In the genomic region with DNA sequence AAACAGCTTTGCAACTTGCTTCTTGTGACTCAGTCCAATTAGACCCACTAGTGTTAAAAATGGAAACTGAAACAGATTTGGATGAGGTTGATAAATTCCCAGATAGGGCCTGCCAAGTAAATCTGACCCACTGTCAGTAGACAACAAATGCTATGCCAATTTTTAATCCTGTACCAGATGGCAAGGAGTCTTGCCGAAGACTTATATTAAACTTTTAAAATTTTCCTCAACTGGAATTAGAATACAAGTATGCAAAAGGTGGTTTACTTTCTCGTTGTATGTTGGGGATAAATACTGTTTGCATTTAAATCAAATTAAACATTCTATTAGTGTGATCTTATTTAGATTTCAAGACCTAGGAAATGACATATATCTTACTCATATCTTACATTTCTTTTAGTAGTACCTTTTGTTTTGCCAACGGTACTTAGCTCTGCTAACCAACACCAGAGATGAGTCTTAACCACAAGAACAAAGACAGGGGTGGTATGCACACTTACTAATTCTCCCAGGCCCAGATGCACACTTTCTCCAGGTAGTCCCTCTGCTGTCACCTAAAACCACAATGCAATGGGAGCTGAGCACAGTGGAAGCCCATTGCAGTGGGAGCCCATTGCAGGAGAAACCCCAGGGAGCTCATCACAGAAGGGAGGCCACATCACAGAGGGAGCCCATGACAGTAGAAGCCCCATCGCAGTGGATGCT, we compare ENCODE assay signal across 8 cellular contexts.
DNase-seq lines count a peak whose midpoint lies in the region; ATAC-seq, FAIRE-seq and TF ChIP-seq lines count a peak whose summit lies in the region.

No MANE protein-coding gene starts in this region.

- SMC1A ChIA-PET in GM12878 (lab: Charles Lee; ENCODE audit: uncharacterized antibody, unreplicated experiment) = interaction anchor here (0.6 to 16.2 kb wide), 23 partner anchors 8 to 137 kb away, joined by 3 to 505 read pairs (median 6); a partner anchor contains a TSS

- H3K27ac ChIP-seq in GM12878 (ENCODE audit: control insufficient read depth, insufficient read depth) (peak overlapping the region; percentile 63), gastrocnemius medialis (peak overlapping the region; percentile 2 to 42 (median 19)), uterus (no peak overlapping the region)

- no peaks in the 10 kb centered on the region for H4K20me1 ChIP-seq in GM12878 (ENCODE audit: control insufficient read depth, insufficient read depth)

- in situ Hi-C loops in GM12878 (cut with MboI) = loop anchor here (25.0 kb wide), 1 partner anchor 1268 kb away; no protein-coding TSS in a partner anchor
- in situ Hi-C loops in gastrocnemius medialis (cut with MboI; ENCODE audit: low sequenced_read_pairs in 4 of 4) = no loop called here

- RAD21 ChIA-PET in GM12878 (lab: Charles Lee; ENCODE audit: unreplicated experiment) = interaction anchor here (0.8 to 5.1 kb wide), 18 partner anchors 9 to 228 kb away, joined by 3 to 117 read pairs (median 8); a partner anchor contains a TSS

- 29% methylated on average over 4 of the region's 4 CpGs for WGBS in GM12878 (ENCODE audit: insufficient coverage, insufficient replicate concordance, low lambda C conversion rate, missing lambda C conversion rate)

- POLR2A ChIA-PET in GM12878 (lab: Charles Lee) = interaction anchor here (0.5 to 8.3 kb wide), 14 partner anchors 9 to 78 kb away, joined by 3 to 87 read pairs (median 6); a partner anchor contains a TSS

- peak overlapping the region; percentile 58 for H3K4me2 ChIP-seq in GM12878 (ENCODE audit: control insufficient read depth, insufficient read depth)

- H2AFZ ChIP-seq in GM12878 (ENCODE audit: control insufficient read depth, low read depth, low read length) = no peak overlapping the region

- H3K4me3 ChIP-seq in GM12878 = peak overlapping the region; percentile 33; the same call in 1 of the 2 replicates
- H3K4me3 ChIP-seq in gastrocnemius medialis = no peak overlapping the region
- H3K4me3 ChIP-seq in uterus = no peak overlapping the region

- no peak for TF ChIP-seq POLR2A in GM12878 (IDR thresholded peaks at IDR 0.05; ENCODE audit: low read depth, low read length)
- TF ChIP-seq POLR2A in gastrocnemius medialis (IDR thresholded peaks at IDR 0.05) = no peak
- TF ChIP-seq POLR2A in uterus (IDR thresholded peaks at IDR 0.05) = no peak

- H3K36me3 ChIP-seq in GM12878 (ENCODE audit: control insufficient read depth in 2 of 2, insufficient read depth in 2 of 2, low read length in 1 of 2) = no peaks in the 10 kb centered on the region; a peak in 1 of 4 replicates
- no peaks in the 10 kb centered on the region for H3K36me3 ChIP-seq in gastrocnemius medialis
- H3K36me3 ChIP-seq in uterus = no peaks in the 10 kb centered on the region

- ATAC-seq in GM18519 (IDR thresholded peaks at IDR 0.05; ENCODE audit: low FRiP score, unreplicated experiment) (peak; percentile 50), HG03175 (IDR thresholded peaks at IDR 0.05; ENCODE audit: unreplicated experiment) (peak; percentile 55), GM12878 (peak; percentile 73), gastrocnemius medialis (no peak)

- H3K27me3 ChIP-seq in GM12878 (replicated peaks in 1 of 2; ENCODE audit: control insufficient read depth in 2 of 2, insufficient read depth in 2 of 2, low read length in 1 of 2) = no peaks in the 10 kb centered on the region
- no peaks in the 10 kb centered on the region for H3K27me3 ChIP-seq in gastrocnemius medialis
- no peaks in the 10 kb centered on the region for H3K27me3 ChIP-seq in uterus

- CTCF ChIA-PET in GM12878 (lab: Yijun Ruan, JAX) = interaction anchor here (0.7 to 12.3 kb wide), 15 partner anchors 9 to 148 kb away, joined by 3 to 147 read pairs (median 5); a partner anchor contains a TSS

- DNase-seq in GM12878 (ENCODE audit: low read depth, low spot score) (no peak), gastrocnemius medialis (no peak), NCI-H2107 (lab: John Stamatoyannopoulos, UW) (no peak), retina (no peak), uterus (no peak)
- no peak for DNase-seq in activated CD8-positive, alpha-beta memory T cell treated with anti-CD3 and anti-CD28 coated beads, Interleukin-2, amount 50 U/mL, for 4 hours

- no TSS peak for BruUV-seq in GM12878 (replicated peaks; lab: Mats Ljungman, UMichigan)

- intact Hi-C loops in GM12878 (cut with micrococcal nuclease; ENCODE audit: unreplicated experiment) (loop anchor here (5.0 kb wide), 1 partner anchor 42 kb away; no protein-coding TSS in a partner anchor), gastrocnemius medialis (cut with DNase I; ENCODE audit: low total_unique reads) (no loop called here), uterus (cut with DNase I; ENCODE audit: low total_unique reads) (no loop called here)

- TF ChIP-seq EP300 in GM12878 (IDR thresholded peaks at IDR 0.05; ENCODE audit: borderline replicate concordance in 1 of 2, control insufficient read depth in 1 of 2, low read depth in 2 of 2, low read length in 2 of 2) = peak; percentile 36 to 64; a peak in 2 of 4 replicates

- peaks cover 20% of the 10 kb centered on the region for H3K79me2 ChIP-seq in GM12878 (ENCODE audit: control insufficient read depth, insufficient read depth, low read length)

- H3K4me1 ChIP-seq in GM12878 (ENCODE audit: control insufficient read depth, insufficient read depth, low read length) = peaks cover 75% of the 10 kb centered on the region
- H3K4me1 ChIP-seq in gastrocnemius medialis = peaks cover 75 to 76% of the 10 kb centered on the region in 2 donors
- H3K4me1 ChIP-seq in uterus = peaks cover 6 to 21% of the 10 kb centered on the region in 2 donors

- no peak for FAIRE-seq in GM12878 (lab: Jason Lieb, UNC)

- 0 out of 2 replicates have a peak, but pooled peaks have one; percentile 4 for TF ChIP-seq RAD21 in GM12878 (IDR thresholded peaks at IDR 0.05; ENCODE audit: insufficient read depth, low read depth, low read length)

- TF ChIP-seq CTCF in GM12878 (IDR thresholded peaks at IDR 0.05 in 2 of 3, conservative IDR thresholded peaks at IDR 0.05 in 1 of 3; ENCODE audit: control insufficient read depth in 2 of 3, extremely low read depth in 1 of 3, insufficient read depth in 1 of 3, low read depth in 3 of 3, low read length in 3 of 3) (no peak), gastrocnemius medialis (IDR thresholded peaks at IDR 0.05 in 4 of 5, conservative IDR thresholded peaks at IDR 0.05 in 1 of 5) (no peak), uterus (IDR thresholded peaks at IDR 0.05) (no peak)

- H3K9me3 ChIP-seq in GM12878 (replicated peaks; ENCODE audit: control insufficient read depth, insufficient read depth, low read length) = no peaks in the 10 kb centered on the region
- no peaks in the 10 kb centered on the region for H3K9me3 ChIP-seq in gastrocnemius medialis
- no peaks in the 10 kb centered on the region for H3K9me3 ChIP-seq in uterus

- H3K9ac ChIP-seq in GM12878 (ENCODE audit: control insufficient read depth, insufficient read depth, low read length) = no peak overlapping the region

TF ChIP-seq in GM12878, 131 proteins besides CTCF, POLR2A, EP300 and RAD21 (continues in another document):
- no peak for TF ChIP-seq HDAC6 (IDR thresholded peaks at IDR 0.05; ENCODE audit: unreplicated experiment)
- no peak for TF ChIP-seq RBBP5 (conservative IDR thresholded peaks at IDR 0.05)
- TF ChIP-seq TAF1 (IDR thresholded peaks at IDR 0.05; ENCODE audit: borderline replicate concordance, low read depth, low read length) = no peak
- TF ChIP-seq, protein P1, sequence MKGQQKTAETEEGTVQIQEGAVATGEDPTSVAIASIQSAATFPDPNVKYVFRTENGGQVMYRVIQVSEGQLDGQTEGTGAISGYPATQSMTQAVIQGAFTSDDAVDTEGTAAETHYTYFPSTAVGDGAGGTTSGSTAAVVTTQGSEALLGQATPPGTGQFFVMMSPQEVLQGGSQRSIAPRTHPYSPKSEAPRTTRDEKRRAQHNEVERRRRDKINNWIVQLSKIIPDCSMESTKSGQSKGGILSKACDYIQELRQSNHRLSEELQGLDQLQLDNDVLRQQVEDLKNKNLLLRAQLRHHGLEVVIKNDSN (IDR thresholded peaks at IDR 0.05; ENCODE audit: borderline replicate concordance, extremely low read length, insufficient read depth, low read depth, low read length) = no peak
- no peak for TF ChIP-seq WRNIP1 (IDR thresholded peaks at IDR 0.05; ENCODE audit: borderline replicate concordance, low read depth, low read length)
- no peak for TF ChIP-seq EZH2 (IDR thresholded peaks at IDR 0.05; ENCODE audit: borderline replicate concordance, control insufficient read depth, low read depth, low read length)
- TF ChIP-seq, protein P2, sequence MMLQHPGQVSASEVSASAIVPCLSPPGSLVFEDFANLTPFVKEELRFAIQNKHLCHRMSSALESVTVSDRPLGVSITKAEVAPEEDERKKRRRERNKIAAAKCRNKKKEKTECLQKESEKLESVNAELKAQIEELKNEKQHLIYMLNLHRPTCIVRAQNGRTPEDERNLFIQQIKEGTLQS (IDR thresholded peaks at IDR 0.05; ENCODE audit: borderline replicate concordance, extremely low read depth, low read depth, low read length) = no peak
- TF ChIP-seq SRF (IDR thresholded peaks at IDR 0.05; ENCODE audit: low read depth in 2 of 2, low read length in 2 of 2) = no peak
- TF ChIP-seq, protein P3, sequence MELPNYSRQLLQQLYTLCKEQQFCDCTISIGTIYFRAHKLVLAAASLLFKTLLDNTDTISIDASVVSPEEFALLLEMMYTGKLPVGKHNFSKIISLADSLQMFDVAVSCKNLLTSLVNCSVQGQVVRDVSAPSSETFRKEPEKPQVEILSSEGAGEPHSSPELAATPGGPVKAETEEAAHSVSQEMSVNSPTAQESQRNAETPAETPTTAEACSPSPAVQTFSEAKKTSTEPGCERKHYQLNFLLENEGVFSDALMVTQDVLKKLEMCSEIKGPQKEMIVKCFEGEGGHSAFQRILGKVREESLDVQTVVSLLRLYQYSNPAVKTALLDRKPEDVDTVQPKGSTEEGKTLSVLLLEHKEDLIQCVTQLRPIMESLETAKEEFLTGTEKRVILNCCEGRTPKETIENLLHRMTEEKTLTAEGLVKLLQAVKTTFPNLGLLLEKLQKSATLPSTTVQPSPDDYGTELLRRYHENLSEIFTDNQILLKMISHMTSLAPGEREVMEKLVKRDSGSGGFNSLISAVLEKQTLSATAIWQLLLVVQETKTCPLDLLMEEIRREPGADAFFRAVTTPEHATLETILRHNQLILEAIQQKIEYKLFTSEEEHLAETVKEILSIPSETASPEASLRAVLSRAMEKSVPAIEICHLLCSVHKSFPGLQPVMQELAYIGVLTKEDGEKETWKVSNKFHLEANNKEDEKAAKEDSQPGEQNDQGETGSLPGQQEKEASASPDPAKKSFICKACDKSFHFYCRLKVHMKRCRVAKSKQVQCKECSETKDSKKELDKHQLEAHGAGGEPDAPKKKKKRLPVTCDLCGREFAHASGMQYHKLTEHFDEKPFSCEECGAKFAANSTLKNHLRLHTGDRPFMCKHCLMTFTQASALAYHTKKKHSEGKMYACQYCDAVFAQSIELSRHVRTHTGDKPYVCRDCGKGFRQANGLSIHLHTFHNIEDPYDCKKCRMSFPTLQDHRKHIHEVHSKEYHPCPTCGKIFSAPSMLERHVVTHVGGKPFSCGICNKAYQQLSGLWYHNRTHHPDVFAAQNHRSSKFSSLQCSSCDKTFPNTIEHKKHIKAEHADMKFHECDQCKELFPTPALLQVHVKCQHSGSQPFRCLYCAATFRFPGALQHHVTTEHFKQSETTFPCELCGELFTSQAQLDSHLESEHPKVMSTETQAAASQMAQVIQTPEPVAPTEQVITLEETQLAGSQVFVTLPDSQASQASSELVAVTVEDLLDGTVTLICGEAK (IDR thresholded peaks at IDR 0.05; ENCODE audit: borderline replicate concordance) = no peak

Comparison
In these comparisons a context has a peak if more than half of its experiments do, and no peak if none do; other contexts are left out.
1. ATAC-seq: peak in GM18519 (single experiment), HG03175 (single experiment) and GM12878 (single experiment); none in gastrocnemius medialis (0 of 2).
2. H3K27ac ChIP-seq: peak in GM12878 (single experiment) and gastrocnemius medialis (4 of 4); none in uterus (0 of 2).